8 cellular contexts compared by ENCODE assay signal in genomic region chr3:160564949-160565441, GRCh38. TPM values are rescaled to one million over a fixed set of nuclear protein-coding genes. Genes with fewer than 3 reads are reported as not detected.
A peak's percentile ranks its signal among the peaks of the same experiment; 100 is the strongest.
DNase-seq lines count a peak whose midpoint lies in the region; ATAC-seq and TF ChIP-seq lines count a peak whose summit lies in the region.

No MANE protein-coding gene starts in this region.

- peaks cover 6 to 58% (median 49%) of the 10 kb centered on the region in 12 donors for H3K4me1 ChIP-seq in heart left ventricle
- no peaks in the 10 kb centered on the region for H3K4me1 ChIP-seq in prostate gland (replicated peaks)

- peak; percentile 44 for ATAC-seq in HG03280 (IDR thresholded peaks at IDR 0.05; ENCODE audit: unreplicated experiment)
- ATAC-seq in activated naive CD8-positive, alpha-beta T cell treated with anti-CD3 and anti-CD28 coated beads, Interleukin-2, amount 10 ng/mL, durations not matched to agents 7 days and 5 days (ENCODE audit: low read depth) = peak; percentile 41
- ATAC-seq in heart left ventricle = peak; percentile 29 to 80 (median 62)

- H3K4me3 ChIP-seq in heart left ventricle (peak overlapping the region; percentile 69 to 94 (median 85)), prostate gland (peak overlapping the region; percentile 60 to 67)

- DNase-seq in CD14-positive monocyte (ENCODE audit: low spot score) = no peak
- peak; percentile 50 for DNase-seq in GM19238 (ENCODE audit: insufficient read length, low spot score)
- peak; percentile 45 for DNase-seq in OCI-M1 (lab: John Stamatoyannopoulos, UW)
- DNase-seq in activated naive CD8-positive, alpha-beta T cell treated with anti-CD3 and anti-CD28 coated beads, Interleukin-2, amount 10 ng/mL, durations not matched to agents 7 days and 5 days = peak; percentile 76
- peak; percentile 72 to 84 (median 75) for DNase-seq in heart left ventricle
- peak; percentile 62 for DNase-seq in prostate gland (ENCODE audit: low spot score)
- no peak for DNase-seq in NCI-H1092 treated with DMSO at 0.1 percent for 48 hours (lab: John Stamatoyannopoulos, UW)

- no peaks in the 10 kb centered on the region for H3K9me3 ChIP-seq in heart left ventricle
- no peaks in the 10 kb centered on the region for H3K9me3 ChIP-seq in prostate gland

- H3K4me3 Mint-ChIP-seq in CD14-positive monocyte = peak overlapping the region; percentile 97 to 98
- peak overlapping the region; percentile 96 for H3K4me3 Mint-ChIP-seq in activated naive CD8-positive, alpha-beta T cell treated with anti-CD3 and anti-CD28 coated beads, Interleukin-2, amount 10 ng/mL, durations not matched to agents 7 days and 5 days

- peaks cover 0 to 5% (median 0%) of the 10 kb centered on the region in 3 donors for H3K27me3 Mint-ChIP-seq in CD14-positive monocyte (ENCODE audit: low read depth in 3 of 3)
- no peaks in the 10 kb centered on the region for H3K27me3 Mint-ChIP-seq in activated naive CD8-positive, alpha-beta T cell treated with anti-CD3 and anti-CD28 coated beads, Interleukin-2, amount 10 ng/mL, durations not matched to agents 7 days and 5 days

- no peaks in the 10 kb centered on the region for H3K27me3 ChIP-seq in heart left ventricle
- H3K27me3 ChIP-seq in prostate gland (replicated peaks; ENCODE audit: insufficient read depth) = no peaks in the 10 kb centered on the region

- peaks cover 0 to 6% (median 0%) of the 10 kb centered on the region in 7 donors for H3K9me3 Mint-ChIP-seq in CD14-positive monocyte
- no peaks in the 10 kb centered on the region for H3K9me3 Mint-ChIP-seq in activated naive CD8-positive, alpha-beta T cell treated with anti-CD3 and anti-CD28 coated beads, Interleukin-2, amount 10 ng/mL, durations not matched to agents 7 days and 5 days

- peak overlapping the region; percentile 94 to 99 (median 96) for H3K27ac Mint-ChIP-seq in CD14-positive monocyte
- H3K27ac Mint-ChIP-seq in activated naive CD8-positive, alpha-beta T cell treated with anti-CD3 and anti-CD28 coated beads, Interleukin-2, amount 10 ng/mL, durations not matched to agents 7 days and 5 days = peak overlapping the region; percentile 92

- POLR2A ChIA-PET in activated naive CD8-positive, alpha-beta T cell treated with anti-CD3 and anti-CD28 coated beads, Interleukin-2, amount 10 ng/mL, durations not matched to agents 7 days and 5 days (lab: Charles Lee) = interaction anchor here (1.4 to 2.0 kb wide), 3 partner anchors 115 to 190 kb away, joined by 3 to 13 read pairs (median 4); partner anchors contain the start of genes SMC4 and TRIM59

- no peak for TF ChIP-seq POLR2A in heart left ventricle (IDR thresholded peaks at IDR 0.05)
- TF ChIP-seq POLR2A in prostate gland (IDR thresholded peaks at IDR 0.05) = no peak

- TF ChIP-seq CTCF in CD14-positive monocyte (IDR thresholded peaks at IDR 0.05) = no peak
- no peak for TF ChIP-seq CTCF in heart left ventricle (IDR thresholded peaks at IDR 0.05)
- TF ChIP-seq CTCF in prostate gland (IDR thresholded peaks at IDR 0.05) = no peak

- H3K36me3 Mint-ChIP-seq in CD14-positive monocyte = peaks cover 13 to 16% of the 10 kb centered on the region in 2 donors
- peaks cover 20% of the 10 kb centered on the region for H3K36me3 Mint-ChIP-seq in activated naive CD8-positive, alpha-beta T cell treated with anti-CD3 and anti-CD28 coated beads, Interleukin-2, amount 10 ng/mL, durations not matched to agents 7 days and 5 days

- 0 to 1% (median 0%) methylated on average over 36 to 62 of the region's 62 CpGs for WGBS in heart left ventricle, 4 donors
- WGBS in prostate gland = under 1% methylated on average over 41 of the region's 62 CpGs

- H3K36me3 ChIP-seq in heart left ventricle (peaks cover 0 to 10% (median 0%) of the 10 kb centered on the region in 9 donors), prostate gland (no peaks in the 10 kb centered on the region)

- peak overlapping the region; percentile 93 to 99 (median 98) for H3K27ac ChIP-seq in heart left ventricle
- H3K27ac ChIP-seq in prostate gland = peak overlapping the region; percentile 92 to 97

- intact Hi-C loops in CD14-positive monocyte (cut with micrococcal nuclease) = loop anchor here (5.0 to 10.0 kb wide), 2 partner anchors 168 to 190 kb away; partner anchors contain the start of genes IFT80 (in 2 of the 2), SMC4 (in 2 of the 2) and PPM1L (in 1 of the 2)
- intact Hi-C loops in heart left ventricle (cut with DNase I) = loop anchor here in 6 of 10 donors (1.0 to 10.0 kb wide), 4 partner anchors 166 to 192 kb away; partner anchors contain the start of genes PPM1L (in 5 of the 6), IFT80 (in 2 of the 6) and SMC4 (in 2 of the 6)
- intact Hi-C loops in prostate gland (cut with DNase I) = loop anchor here (10.0 kb wide), 1 partner anchor 190 kb away; the partner anchor contains the start of gene PPM1L

- H3K4me1 Mint-ChIP-seq in CD14-positive monocyte = peaks cover 74% of the 10 kb centered on the region
- H3K4me1 Mint-ChIP-seq in activated naive CD8-positive, alpha-beta T cell treated with anti-CD3 and anti-CD28 coated beads, Interleukin-2, amount 10 ng/mL, durations not matched to agents 7 days and 5 days = peaks cover 43% of the 10 kb centered on the region

RNA-seq across cellular contexts. Expression of gene KPNA4, which starts 0.4 kb away (rescaled TPM):
- 1 to 10 TPM; 4.4 to 4.5 TPM for polyA plus RNA-seq in CD14-positive monocyte
- 10 to 100 TPM; 36.0 to 36.7 TPM for total RNA-seq in activated naive CD8-positive, alpha-beta T cell treated with anti-CD3 and anti-CD28 coated beads, Interleukin-2, amount 10 ng/mL, durations not matched to agents 7 days and 5 days
- 100 to 1,000 TPM in 6 of 9 donors, 10 to 100 TPM in 3; 51.2 to 198 (median 133) TPM for total RNA-seq in heart left ventricle
- polyA plus RNA-seq in heart left ventricle = 10 to 100 TPM; 29.1 to 46.2 TPM
- total RNA-seq in prostate gland = 10 to 100 TPM; 19.5 to 29.2 TPM

Comparison
In these comparisons a context has a peak if more than half of its experiments do, and no peak if none do; other contexts are left out.
1. DNase-seq: peak in GM19238 (single experiment), OCI-M1 (single experiment), activated naive CD8-positive, alpha-beta T cell treated with anti-CD3 and anti-CD28 coated beads, Interleukin-2, amount 10 ng/mL, durations not matched to agents 7 days and 5 days (single experiment), heart left ventricle (5 of 5) and prostate gland (single experiment); none in CD14-positive monocyte (single experiment) and NCI-H1092 treated with DMSO at 0.1 percent for 48 hours (single experiment).
2. Peak in every context shown above with its lines, with median percentiles within 50 percentile points of each other: ATAC-seq.